In genomic region chr3:124552224-124552623, GRCh38 we compare ENCODE assay signal across 15 cellular contexts.
DNase-seq lines count a peak whose midpoint lies in the region; ATAC-seq, FAIRE-seq and TF ChIP-seq lines count a peak whose summit lies in the region.
"Had no signal": no experiment of that assay in that cellular context is flagged by ENCODE, and none has a peak within 500 bp of the region (broad histone marks: within the 10 kb centered on the region; RNA-seq: fewer than 3 reads in every experiment).

No MANE protein-coding gene starts in this region.

- peak; percentile 64 for ATAC-seq in left lung
- no peak for ATAC-seq in GM18909 (IDR thresholded peaks at IDR 0.05; ENCODE audit: poor library complexity, unreplicated experiment)
- ATAC-seq: activated T-cell treated with anti-CD3 and anti-CD28 coated beads, Interleukin-2, amount 50 U/mL, for 4 hours; CD8-positive, alpha-beta T cell; naive thymus-derived CD8-positive, alpha-beta T cell had no signal

- intact Hi-C loops in left lung (cut with DNase I) (loop anchor here in 1 of 2 donors (10.0 kb wide), 2 partner anchors 57 to 197 kb away; no protein-coding TSS in a partner anchor), esophagus muscularis mucosa (cut with DNase I) (loop anchor here (2.0 to 5.0 kb wide), 2 partner anchors 59 to 535 kb away; no protein-coding TSS in a partner anchor)

- H3K36me3 ChIP-seq in left lung = no peaks in the 10 kb centered on the region
- H3K36me3 ChIP-seq in esophagus muscularis mucosa = no peaks in the 10 kb centered on the region
- H3K36me3 ChIP-seq: brain microvascular endothelial cell, esophagus squamous epithelium, spleen, WERI-Rb-1 had no signal

- H3K27ac ChIP-seq in RWPE1 (no peak overlapping the region), left lung (no peak overlapping the region), esophagus muscularis mucosa (replicated peaks in 1 of 4) (no peak overlapping the region)
- H3K27ac ChIP-seq: brain microvascular endothelial cell, esophagus squamous epithelium, spleen, WERI-Rb-1 had no signal

- TF ChIP-seq CTCF in RWPE1 (conservative IDR thresholded peaks at IDR 0.05; ENCODE audit: low read depth) (no peak), left lung (IDR thresholded peaks at IDR 0.05) (no peak), esophagus muscularis mucosa (IDR thresholded peaks at IDR 0.05) (no peak)

- H3K4me3 ChIP-seq in left lung (no peak overlapping the region), esophagus muscularis mucosa (no peak overlapping the region)
- H3K4me3 ChIP-seq: esophagus squamous epithelium, spleen had no signal

- FAIRE-seq in GM12891 (lab: Jason Lieb, UNC) = no peak

- DNase-seq in DMS153 (lab: John Stamatoyannopoulos, UW) = peak; percentile 94
- peak; percentile 92 for DNase-seq in LoVo (ENCODE audit: low spot score)
- DNase-seq in RWPE1 (ENCODE audit: low spot score) = peak; percentile 26
- no peak for DNase-seq in left lung
- no peak for DNase-seq in amniotic stem cell (lab: John Stamatoyannopoulos, UW)
- DNase-seq in esophagus muscularis mucosa (ENCODE audit: extremely low spot score) = no peak
- DNase-seq in GM12891 (ENCODE audit: insufficient read length, low spot score) = no peak
- DNase-seq: activated T-cell treated with anti-CD3 and anti-CD28 coated beads, Interleukin-2, amount 50 U/mL, for 4 hours; brain microvascular endothelial cell; CD8-positive, alpha-beta T cell; esophagus squamous epithelium; naive thymus-derived CD8-positive, alpha-beta T cell; spleen; WERI-Rb-1 had no signal

- CTCF ChIA-PET in RWPE1 (lab: Yijun Ruan, JAX) = interaction anchor here (0.5 kb wide), 1 partner anchor 42 kb away, joined by 3 read pairs; no protein-coding TSS in a partner anchor

- no peaks in the 10 kb centered on the region for H3K27me3 ChIP-seq in left lung
- no peaks in the 10 kb centered on the region for H3K27me3 ChIP-seq in esophagus muscularis mucosa
- H3K27me3 ChIP-seq: brain microvascular endothelial cell had no signal

- POLR2A ChIA-PET in RWPE1 (lab: Yijun Ruan, JAX; ENCODE audit: low non-redundant PET) = no interaction called here

- WGBS in esophagus muscularis mucosa = 62% methylated on average over 5 of the region's 5 CpGs

- H3K4me1 ChIP-seq in left lung = no peaks in the 10 kb centered on the region
- peaks cover 14 to 48% (median 38%) of the 10 kb centered on the region in 4 donors for H3K4me1 ChIP-seq in esophagus muscularis mucosa

- H3K9me3 ChIP-seq in left lung (no peaks in the 10 kb centered on the region), esophagus muscularis mucosa (no peaks in the 10 kb centered on the region)
- H3K9me3 ChIP-seq: esophagus squamous epithelium, spleen had no signal

- TF ChIP-seq EP300 in esophagus muscularis mucosa (IDR thresholded peaks at IDR 0.05) = no peak

- TF ChIP-seq POLR2A in esophagus muscularis mucosa (IDR thresholded peaks at IDR 0.05; ENCODE audit: low read depth) = no peak
- no peak for TF ChIP-seq POLR2A in GM12891 (IDR thresholded peaks at IDR 0.05; ENCODE audit: low read depth, low read length)

TF ChIP-seq in GM12891, 5 proteins besides CTCF, POLR2A, EP300 and RAD21:
- TF ChIP-seq SPI1 (IDR thresholded peaks at IDR 0.05; ENCODE audit: low read depth, low read length) = no peak
- TF ChIP-seq POU2F2 (IDR thresholded peaks at IDR 0.05; ENCODE audit: low read depth, low read length) = no peak
- TF ChIP-seq PAX5 (IDR thresholded peaks at IDR 0.05; ENCODE audit: insufficient read depth, low read length, severe bottlenecking) = no peak
- TF ChIP-seq TAF1 (IDR thresholded peaks at IDR 0.05; ENCODE audit: low read depth, low read length) = no peak
- TF ChIP-seq POLR2AphosphoS5 (IDR thresholded peaks at IDR 0.05; ENCODE audit: low read depth, low read length) = no peak

Comparison
In these comparisons a context has a peak if more than half of its experiments do, and no peak if none do; other contexts are left out.
1. DNase-seq: peak in DMS153 (single experiment), LoVo (single experiment) and RWPE1 (single experiment); none in left lung (0 of 2), amniotic stem cell (single experiment), esophagus muscularis mucosa (single experiment) and GM12891 (single experiment).